8 cellular contexts compared by ENCODE assay signal in the genomic region with DNA sequence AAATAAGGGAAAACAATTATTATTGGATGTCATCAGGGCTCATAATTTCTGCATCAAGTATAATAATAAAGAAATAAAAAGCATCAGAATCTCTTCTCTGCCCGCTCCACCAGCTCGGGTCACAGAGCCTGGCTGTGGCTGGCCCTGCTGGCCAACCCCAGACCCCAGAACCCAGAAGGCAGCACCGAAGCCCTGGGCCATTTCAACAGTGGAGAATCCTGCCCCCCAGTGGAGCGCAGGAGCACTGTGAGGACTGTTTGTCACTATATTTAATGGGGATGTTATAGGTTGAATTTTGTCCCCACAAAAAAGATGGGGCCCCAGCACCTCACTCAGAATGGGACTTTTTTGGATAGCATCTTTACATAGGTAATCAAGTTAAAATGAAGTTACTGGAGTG. TPM values are rescaled to one million over a fixed set of nuclear protein-coding genes. Genes with fewer than 3 reads are reported as not detected.
DNase-seq lines count a peak whose midpoint lies in the region; ATAC-seq and TF ChIP-seq lines count a peak whose summit lies in the region.

No MANE protein-coding gene starts in this region.

- peak; percentile 66 for TF ChIP-seq CTCF in C4-2B (conservative IDR thresholded peaks at IDR 0.05)
- peak; percentile 66 for TF ChIP-seq CTCF in choroid plexus epithelial cell (conservative IDR thresholded peaks at IDR 0.05; ENCODE audit: low read depth, low read length)
- TF ChIP-seq CTCF in right lobe of liver (IDR thresholded peaks at IDR 0.05) = peak; percentile 17 to 41 (median 36)

- ATAC-seq in right lobe of liver (peak; percentile 62 to 73 (median 72)), HG03432 (IDR thresholded peaks at IDR 0.05; ENCODE audit: unreplicated experiment) (no peak)

- H3K4me3 ChIP-seq in choroid plexus epithelial cell (ENCODE audit: low read depth, low read length) (no peak overlapping the region), right lobe of liver (no peak overlapping the region)

- TF ChIP-seq POLR2A in right lobe of liver (IDR thresholded peaks at IDR 0.05) = no peak

- H3K36me3 ChIP-seq in right lobe of liver = peaks cover 0 to 4% (median 0%) of the 10 kb centered on the region in 4 donors

- no peaks in the 10 kb centered on the region for H3K27me3 ChIP-seq in right lobe of liver

- peak; percentile 14 to 22 for DNase-seq in Kasumi-1 (lab: John Stamatoyannopoulos, UW)
- DNase-seq in choroid plexus epithelial cell (ENCODE audit: low read depth) = no peak
- no peak for DNase-seq in right lobe of liver
- no peak for DNase-seq in SHP77 treated with DMSO at 0.1 percent for 48 hours (lab: John Stamatoyannopoulos, UW)
- DNase-seq in OCI-M2 (lab: John Stamatoyannopoulos, UW; ENCODE audit: unreplicated experiment) = no peak
- no peak for DNase-seq in DMS 273 (lab: John Stamatoyannopoulos, UW; ENCODE audit: unreplicated experiment)

- H3K9me3 ChIP-seq in right lobe of liver = no peaks in the 10 kb centered on the region

- whole genome bisulfite sequencing in right lobe of liver (ENCODE audit: insufficient coverage, low coverage, low lambda C conversion rate, missing lambda C conversion rate) = 76% methylated on average over 3 of the region's 4 CpGs

- no peak overlapping the region for H3K27ac ChIP-seq in C4-2B
- H3K27ac ChIP-seq in right lobe of liver = no peak overlapping the region

- intact Hi-C loops in right lobe of liver (cut with DNase I) = no loop called here

- no peaks in the 10 kb centered on the region for H3K4me1 ChIP-seq in right lobe of liver

RNA-seq across cellular contexts. Expression of a gene that starts 27.3 kb away (rescaled TPM):
- 10 to 100 TPM; 24.4 to 30.8 (median 26.3) TPM for total RNA-seq in right lobe of liver

RNA-seq across cellular contexts. Expression of a gene that starts 33.5 kb away (rescaled TPM):
- total RNA-seq in right lobe of liver = not detected

Comparison
In these comparisons a context has a peak if more than half of its experiments do, and no peak if none do; other contexts are left out.
1. DNase-seq: peak in Kasumi-1 (2 of 2); none in choroid plexus epithelial cell (single experiment), right lobe of liver (0 of 3), SHP77 treated with DMSO at 0.1 percent for 48 hours (single experiment), OCI-M2 (single experiment) and DMS 273 (single experiment).
2. Peak in every context shown above with its lines, with median percentiles within 50 percentile points of each other: CTCF ChIP-seq.